12 cellular contexts compared by ENCODE assay signal in genomic region chr2:198441876-198442275, GRCh38.
"Had no signal": no experiment of that assay in that cellular context is flagged by ENCODE, and none has a peak within 500 bp of the region (broad histone marks: within the 10 kb centered on the region; RNA-seq: fewer than 3 reads in every experiment).

No MANE protein-coding gene starts in this region.

- H3K4me3 ChIP-seq: right lobe of liver, transverse colon had no signal

- H3K4me1 Mint-ChIP-seq: brain, nephron progenitor cell had no signal

- DNase-seq: activated CD4-positive, alpha-beta T cell treated with anti-CD3 and anti-CD28 coated beads for 4 hours; activated CD8-positive, alpha-beta memory T cell treated with anti-CD3 and anti-CD28 coated beads for 24 hours; activated naive CD4-positive, alpha-beta T cell treated with Interleukin-2 at 50 U/mL for 16 hours; cortex of kidney; effector CD4-positive, alpha-beta T cell; head of caudate nucleus; nephron progenitor cell; right lobe of liver; substantia nigra; T-helper 2 cell; transverse colon had no signal

- H3K9me3 ChIP-seq: right lobe of liver, transverse colon had no signal

- H3K36me3 Mint-ChIP-seq: brain had no signal

- H3K27ac Mint-ChIP-seq: brain, nephron progenitor cell had no signal

- H3K36me3 ChIP-seq: right lobe of liver, transverse colon had no signal

- H3K4me1 ChIP-seq: right lobe of liver, transverse colon had no signal

- H3K27ac ChIP-seq: right lobe of liver, transverse colon had no signal

- H3K4me3 Mint-ChIP-seq: brain, nephron progenitor cell had no signal

- H3K27me3 ChIP-seq: right lobe of liver, transverse colon had no signal

- H3K9me3 Mint-ChIP-seq: brain, nephron progenitor cell had no signal

- ATAC-seq: right lobe of liver had no signal
